Comparison of ENCODE assay signal across 1 cellular context in genomic region chr1:23980006-23980724, GRCh38.
TF ChIP-seq lines count a peak whose summit lies in the region.

Gene SRSF10 (minus strand): TSS chr1:23980327. CDS start chr1:23980255, 72 bp downstream.

TF ChIP-seq in HepG2, 621 proteins besides CTCF, POLR2A, EP300 and RAD21 (continued from another document and continues in another):
- peak; percentile 78; the same call in 1 of the 2 replicates for TF ChIP-seq ZBTB4 (CRISPR knock-in tag; IDR thresholded peaks at IDR 0.05; ENCODE audit: borderline replicate concordance)
- TF ChIP-seq ZBTB7B (CRISPR knock-in tag; IDR thresholded peaks at IDR 0.05): peak; percentile 71
- TF ChIP-seq NCOA2 (CRISPR knock-in tag; IDR thresholded peaks at IDR 0.05): peak; percentile 46
- TF ChIP-seq ZNF20 (CRISPR knock-in tag; IDR thresholded peaks at IDR 0.05): 0 out of 2 replicates have a peak, but pooled peaks have one; percentile 82
- no peak for TF ChIP-seq ZNF674 (CRISPR knock-in tag; IDR thresholded peaks at IDR 0.05; ENCODE audit: low read depth)
- peak; percentile 69 for TF ChIP-seq MED8 (CRISPR knock-in tag; IDR thresholded peaks at IDR 0.05; ENCODE audit: insufficient replicate concordance)
- no peak; the same call in 1 of the 2 replicates for TF ChIP-seq RFXANK (CRISPR knock-in tag; IDR thresholded peaks at IDR 0.05)
- TF ChIP-seq ZNF556 (CRISPR knock-in tag; IDR thresholded peaks at IDR 0.05; ENCODE audit: borderline replicate concordance): peak; percentile 72
- no peak; the same call in 1 of the 2 replicates for TF ChIP-seq ZNF224 (CRISPR knock-in tag; IDR thresholded peaks at IDR 0.05)
- no peak for TF ChIP-seq HOXA9 (CRISPR knock-in tag; IDR thresholded peaks at IDR 0.05; ENCODE audit: borderline replicate concordance)
- TF ChIP-seq GLMP (CRISPR knock-in tag; IDR thresholded peaks at IDR 0.05; ENCODE audit: borderline replicate concordance): no peak
- peak; percentile 48; the same call in 1 of the 2 replicates for TF ChIP-seq PAXIP1 (CRISPR knock-in tag; conservative IDR thresholded peaks at IDR 0.05)
- TF ChIP-seq TFE3 (CRISPR knock-in tag; IDR thresholded peaks at IDR 0.05): peak; percentile 63; the same call in 1 of the 2 replicates
- peak; percentile 90 for TF ChIP-seq NR0B2 (CRISPR knock-in tag; IDR thresholded peaks at IDR 0.05)
- TF ChIP-seq ZBTB8A (CRISPR knock-in tag; IDR thresholded peaks at IDR 0.05; ENCODE audit: borderline replicate concordance, low read depth): peak; percentile 83; the same call in 1 of the 2 replicates
- TF ChIP-seq ZNF589 (CRISPR knock-in tag; conservative IDR thresholded peaks at IDR 0.05): no peak
- peak; percentile 92 for TF ChIP-seq CCDC6 (CRISPR knock-in tag; IDR thresholded peaks at IDR 0.05)
- TF ChIP-seq RFX1 (IDR thresholded peaks at IDR 0.05): no peak; the same call in 1 of the 2 replicates
- peak; percentile 89; the same call in 1 of the 2 replicates for TF ChIP-seq ZNF776 (CRISPR knock-in tag; IDR thresholded peaks at IDR 0.05)
- TF ChIP-seq MAFK (conservative IDR thresholded peaks at IDR 0.05 in 1 of 2, IDR thresholded peaks at IDR 0.05 in 1 of 2; ENCODE audit: low read length in 2 of 2): no peak
- peak; percentile 88 for TF ChIP-seq ZNF543 (CRISPR knock-in tag; IDR thresholded peaks at IDR 0.05)
- TF ChIP-seq SUZ12 (IDR thresholded peaks at IDR 0.05; ENCODE audit: low read depth, low read length): no peak
- peak; percentile 4; the same call in 1 of the 2 replicates for TF ChIP-seq ZBTB33 (CRISPR knock-in tag; IDR thresholded peaks at IDR 0.05)
- TF ChIP-seq ZNF17 (CRISPR knock-in tag; IDR thresholded peaks at IDR 0.05): no peak
- 0 out of 2 replicates have a peak, but pooled peaks have one; percentile 32 for TF ChIP-seq ZNF720 (CRISPR knock-in tag; IDR thresholded peaks at IDR 0.05)
- TF ChIP-seq MAFF (IDR thresholded peaks at IDR 0.05; ENCODE audit: low read depth, low read length): no peak
- peak; percentile 85 for TF ChIP-seq ZNF768 (CRISPR knock-in tag; IDR thresholded peaks at IDR 0.05)
- no peak for TF ChIP-seq SRSF9 (IDR thresholded peaks at IDR 0.05; ENCODE audit: borderline replicate concordance, insufficient read depth, low read depth, low read length, poor library complexity, severe bottlenecking)
- peak; percentile 48; the same call in 1 of the 2 replicates for TF ChIP-seq ZNF800 (CRISPR knock-in tag; IDR thresholded peaks at IDR 0.05)
- no peak for TF ChIP-seq FLYWCH1 (CRISPR knock-in tag; IDR thresholded peaks at IDR 0.05)
- TF ChIP-seq KIAA2018 (CRISPR knock-in tag; IDR thresholded peaks at IDR 0.05; ENCODE audit: borderline replicate concordance): 0 out of 2 replicates have a peak, but pooled peaks have one; percentile 74
